Comparison of ENCODE assay signal across 23 cellular contexts in genomic region chr6:130116273-130116672, GRCh38.
DNase-seq lines count a peak whose midpoint lies in the region; ATAC-seq and TF ChIP-seq lines count a peak whose summit lies in the region.
"Had no signal": no experiment of that assay in that cellular context is flagged by ENCODE, and none has a peak within 500 bp of the region (broad histone marks: within the 10 kb centered on the region; RNA-seq: fewer than 3 reads in every experiment).

No MANE protein-coding gene starts in this region.

- H3K4me1 Mint-ChIP-seq in activated naive CD4-positive, alpha-beta T cell treated with anti-CD3 and anti-CD28 coated beads, Interleukin-2, amount 50 U/mL, for 24 hours = peaks cover 37% of the 10 kb centered on the region
- H3K4me1 Mint-ChIP-seq in stimulated activated naive B cell treated with anti-CD40 and anti-IgM and Interleukin-4, amounts not matched to agents 10 μg/mL and 1 μg/mL and 100 μg/mL, for 72 hours = peaks cover 37 to 82% of the 10 kb centered on the region in 2 donors

- no peaks in the 10 kb centered on the region for H3K27me3 Mint-ChIP-seq in activated naive CD4-positive, alpha-beta T cell treated with anti-CD3 and anti-CD28 coated beads, Interleukin-2, amount 50 U/mL, for 24 hours
- no peaks in the 10 kb centered on the region for H3K27me3 Mint-ChIP-seq in stimulated activated naive B cell treated with anti-CD40 and anti-IgM and Interleukin-4, amounts not matched to agents 10 μg/mL and 1 μg/mL and 100 μg/mL, for 72 hours
- H3K27me3 Mint-ChIP-seq: central memory CD8-positive, alpha-beta T cell; progenitor cell of endocrine pancreas had no signal

- DNase-seq in activated naive CD4-positive, alpha-beta T cell treated with Interleukin-2 at 50 U/mL for 16 hours = no peak
- DNase-seq in stimulated activated naive B cell treated with anti-CD40 and anti-IgM and Interleukin-4, amounts not matched to agents 10 μg/mL and 1 μg/mL and 100 μg/mL, for 72 hours = no peak
- no peak for DNase-seq in brain microvascular endothelial cell
- no peak for DNase-seq in cerebellar nuclear complex (lab: John Stamatoyannopoulos, UW)
- DNase-seq: activated CD8-positive, alpha-beta T cell treated with anti-CD3 and anti-CD28 coated beads, Interleukin-2, amount 10 ng/mL, durations not matched to agents 7 days and 5 days; amniotic stem cell; DMS79 treated with DMSO at 0.1 percent for 48 hours; left ventricle myocardium inferior; NCI-H2029 treated with DMSO at 0.1 percent for 48 hours; NCI-H748 treated with DMSO at 0.1 percent for 48 hours; SW 1271; upper lobe of right lung had no signal

- no peak for TF ChIP-seq CTCF in brain microvascular endothelial cell (IDR thresholded peaks at IDR 0.05; ENCODE audit: low read depth, low read length, missing control alignments)

- no peaks in the 10 kb centered on the region for H3K36me3 ChIP-seq in brain microvascular endothelial cell (replicated peaks)
- H3K36me3 ChIP-seq: left ventricle myocardium inferior, upper lobe of right lung had no signal

- no peak overlapping the region for H3K4me3 Mint-ChIP-seq in activated naive CD4-positive, alpha-beta T cell treated with anti-CD3 and anti-CD28 coated beads, Interleukin-2, amount 50 U/mL, for 24 hours
- peak overlapping the region; percentile 37 to 59 for H3K4me3 Mint-ChIP-seq in stimulated activated naive B cell treated with anti-CD40 and anti-IgM and Interleukin-4, amounts not matched to agents 10 μg/mL and 1 μg/mL and 100 μg/mL, for 72 hours
- H3K4me3 Mint-ChIP-seq: activated CD8-positive, alpha-beta T cell treated with anti-CD3 and anti-CD28 coated beads, Interleukin-2, amount 10 ng/mL, durations not matched to agents 7 days and 5 days; central memory CD8-positive, alpha-beta T cell; stimulated activated effector memory CD8-positive, alpha-beta T cell treated with anti-CD3 and anti-CD28 coated beads, Interleukin-12 subunit alpha, Interleukin-12 subunit beta, amount 100 ng/mL, for 72 hours had no signal

- ATAC-seq in GM21576 (IDR thresholded peaks at IDR 0.05; ENCODE audit: unreplicated experiment) (peak; percentile 40), HG03571 (IDR thresholded peaks at IDR 0.05; ENCODE audit: unreplicated experiment) (peak; percentile 37), GM19023 (IDR thresholded peaks at IDR 0.05; ENCODE audit: unreplicated experiment) (no peak)
- ATAC-seq in stimulated activated naive B cell treated with anti-CD40 and anti-IgM and Interleukin-4, amounts not matched to agents 10 μg/mL and 1 μg/mL and 100 μg/mL, for 72 hours (replicated peaks) = peak; percentile 31 to 44
- ATAC-seq: activated CD8-positive, alpha-beta T cell treated with anti-CD3 and anti-CD28 coated beads, Interleukin-2, amount 10 ng/mL, durations not matched to agents 7 days and 5 days; HCT116; stimulated activated effector memory CD8-positive, alpha-beta T cell treated with anti-CD3 and anti-CD28 coated beads, Interleukin-12 subunit alpha, Interleukin-12 subunit beta, amount 100 ng/mL, for 72 hours; upper lobe of right lung had no signal

- H3K9me3 Mint-ChIP-seq in activated naive CD4-positive, alpha-beta T cell treated with anti-CD3 and anti-CD28 coated beads, Interleukin-2, amount 50 U/mL, for 24 hours = no peaks in the 10 kb centered on the region
- peaks cover 2 to 4% of the 10 kb centered on the region in 2 donors for H3K9me3 Mint-ChIP-seq in stimulated activated naive B cell treated with anti-CD40 and anti-IgM and Interleukin-4, amounts not matched to agents 10 μg/mL and 1 μg/mL and 100 μg/mL, for 72 hours
- H3K9me3 Mint-ChIP-seq: central memory CD8-positive, alpha-beta T cell; stimulated activated effector memory CD8-positive, alpha-beta T cell treated with anti-CD3 and anti-CD28 coated beads, Interleukin-12 subunit alpha, Interleukin-12 subunit beta, amount 100 ng/mL, for 72 hours had no signal

- peak overlapping the region; percentile 19 for H3K27ac Mint-ChIP-seq in activated naive CD4-positive, alpha-beta T cell treated with anti-CD3 and anti-CD28 coated beads, Interleukin-2, amount 50 U/mL, for 24 hours
- peak overlapping the region; percentile 89 for H3K27ac Mint-ChIP-seq in stimulated activated naive B cell treated with anti-CD40 and anti-IgM and Interleukin-4, amounts not matched to agents 10 μg/mL and 1 μg/mL and 100 μg/mL, for 72 hours
- H3K27ac Mint-ChIP-seq: activated CD8-positive, alpha-beta T cell treated with anti-CD3 and anti-CD28 coated beads, Interleukin-2, amount 10 ng/mL, durations not matched to agents 7 days and 5 days; activated T-helper 2 cell treated with anti-CD3 and anti-CD28 coated beads, Interferon-gamma antibody, Interleukin-2, Interleukin-4, amounts not matched to agents 10 μg/mL and 5 μg/mL and 100 μg/mL, durations not matched to agents 14 hours and 24 hours and 36 hours; progenitor cell of endocrine pancreas; stimulated activated effector memory CD8-positive, alpha-beta T cell treated with anti-CD3 and anti-CD28 coated beads, Interleukin-12 subunit alpha, Interleukin-12 subunit beta, amount 100 ng/mL, for 72 hours had no signal

- H3K4me3 ChIP-seq in brain microvascular endothelial cell (ENCODE audit: low read depth, low read length) = no peak overlapping the region
- H3K4me3 ChIP-seq: left ventricle myocardium inferior, smooth muscle cell, upper lobe of right lung had no signal

- peaks cover 31% of the 10 kb centered on the region for H3K36me3 Mint-ChIP-seq in activated naive CD4-positive, alpha-beta T cell treated with anti-CD3 and anti-CD28 coated beads, Interleukin-2, amount 50 U/mL, for 24 hours
- peaks cover 19 to 36% of the 10 kb centered on the region in 2 donors for H3K36me3 Mint-ChIP-seq in stimulated activated naive B cell treated with anti-CD40 and anti-IgM and Interleukin-4, amounts not matched to agents 10 μg/mL and 1 μg/mL and 100 μg/mL, for 72 hours
- H3K36me3 Mint-ChIP-seq: stimulated activated effector memory CD8-positive, alpha-beta T cell treated with anti-CD3 and anti-CD28 coated beads, Interleukin-12 subunit alpha, Interleukin-12 subunit beta, amount 100 ng/mL, for 72 hours had no signal

- H3K27me3 ChIP-seq in brain microvascular endothelial cell (replicated peaks) = no peaks in the 10 kb centered on the region
- H3K27me3 ChIP-seq: upper lobe of right lung had no signal

- in situ Hi-C loops in brain microvascular endothelial cell (cut with HindIII; ENCODE audit: low pct_ligation_motif_present, low sequenced_read_pairs) = no loop called here

- no peak overlapping the region for H3K27ac ChIP-seq in brain microvascular endothelial cell
- H3K27ac ChIP-seq: C4-2B, left ventricle myocardium inferior, upper lobe of right lung had no signal
